In the genomic region with DNA sequence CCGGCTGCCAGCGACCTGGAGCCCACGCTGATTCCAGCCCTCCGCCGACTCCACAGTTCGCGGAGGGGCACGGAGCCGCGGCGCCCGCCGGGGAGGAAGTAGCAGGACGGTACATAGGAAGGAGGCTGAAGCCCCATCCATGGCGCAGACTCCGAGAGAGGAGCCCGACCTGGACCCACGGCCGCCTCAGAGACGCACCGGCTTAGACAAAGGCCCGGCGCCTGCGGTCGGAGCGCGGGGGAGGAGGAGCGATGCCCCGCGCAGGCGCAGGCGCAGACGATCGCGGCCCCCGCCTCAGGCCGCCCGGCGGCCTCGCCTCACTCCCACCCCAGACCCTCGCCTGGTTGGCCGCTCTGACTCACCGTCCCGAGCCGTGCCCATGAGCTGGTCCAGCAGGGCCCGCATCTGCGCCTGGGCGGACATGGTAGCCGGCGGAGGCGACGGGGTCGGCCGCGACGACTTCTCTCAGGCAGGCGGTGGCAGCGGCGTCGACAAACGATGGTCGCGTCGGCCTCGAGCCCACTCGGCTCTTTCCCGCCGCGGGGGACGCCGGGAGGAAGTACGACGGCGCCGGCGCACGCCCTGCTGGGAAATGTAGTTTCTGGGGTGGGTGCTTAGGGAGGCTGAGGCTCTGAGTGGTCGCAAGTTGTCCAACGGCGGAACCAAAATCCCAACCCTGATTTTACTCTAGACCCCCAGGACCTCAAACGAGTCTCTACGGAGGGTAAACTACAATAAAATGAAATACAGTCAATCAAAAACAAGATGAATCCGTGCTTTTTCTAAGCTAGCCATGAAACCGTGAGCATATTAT, we compare ENCODE assay signal across 1 cellular context.
TF ChIP-seq lines count a peak whose summit lies in the region.

A gene with protein sequence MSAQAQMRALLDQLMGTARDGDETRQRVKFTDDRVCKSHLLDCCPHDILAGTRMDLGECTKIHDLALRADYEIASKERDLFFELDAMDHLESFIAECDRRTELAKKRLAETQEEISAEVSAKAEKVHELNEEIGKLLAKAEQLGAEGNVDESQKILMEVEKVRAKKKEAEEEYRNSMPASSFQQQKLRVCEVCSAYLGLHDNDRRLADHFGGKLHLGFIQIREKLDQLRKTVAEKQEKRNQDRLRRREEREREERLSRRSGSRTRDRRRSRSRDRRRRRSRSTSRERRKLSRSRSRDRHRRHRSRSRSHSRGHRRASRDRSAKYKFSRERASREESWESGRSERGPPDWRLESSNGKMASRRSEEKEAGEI (minus strand): TSS at position 533 of the 814 bp plus-strand sequence. CDS start 110 bp downstream, at position 423.

TF ChIP-seq in IMR-90, 13 proteins besides CTCF, POLR2A, EP300 and RAD21 (continued from another document):
- TF ChIP-seq, protein P1, sequence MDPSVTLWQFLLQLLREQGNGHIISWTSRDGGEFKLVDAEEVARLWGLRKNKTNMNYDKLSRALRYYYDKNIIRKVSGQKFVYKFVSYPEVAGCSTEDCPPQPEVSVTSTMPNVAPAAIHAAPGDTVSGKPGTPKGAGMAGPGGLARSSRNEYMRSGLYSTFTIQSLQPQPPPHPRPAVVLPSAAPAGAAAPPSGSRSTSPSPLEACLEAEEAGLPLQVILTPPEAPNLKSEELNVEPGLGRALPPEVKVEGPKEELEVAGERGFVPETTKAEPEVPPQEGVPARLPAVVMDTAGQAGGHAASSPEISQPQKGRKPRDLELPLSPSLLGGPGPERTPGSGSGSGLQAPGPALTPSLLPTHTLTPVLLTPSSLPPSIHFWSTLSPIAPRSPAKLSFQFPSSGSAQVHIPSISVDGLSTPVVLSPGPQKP (IDR thresholded peaks at IDR 0.05; ENCODE audit: borderline replicate concordance, low read depth, low read length), result no peak
- TF ChIP-seq MAZ (IDR thresholded peaks at IDR 0.05; ENCODE audit: borderline replicate concordance, low read depth, low read length) (peak; percentile 88), FOS (IDR thresholded peaks at IDR 0.05; ENCODE audit: low read depth, low read length) (no peak), RCOR1 (IDR thresholded peaks at IDR 0.05; ENCODE audit: insufficient replicate concordance, low read length) (no peak), MAFK (IDR thresholded peaks at IDR 0.05; ENCODE audit: low read depth, low read length) (no peak), CEBPB (IDR thresholded peaks at IDR 0.05; ENCODE audit: low read depth, low read length) (no peak), RFX5 (IDR thresholded peaks at IDR 0.05; ENCODE audit: low read depth, low read length) (no peak), MXI1 (IDR thresholded peaks at IDR 0.05; ENCODE audit: borderline replicate concordance, low read depth, low read length) (peak; percentile 62; the same call in 1 of the 2 replicates), SMC3 (IDR thresholded peaks at IDR 0.05; ENCODE audit: low read depth, low read length) (no peak), CHD1 (IDR thresholded peaks at IDR 0.05; ENCODE audit: low read depth, low read length) (no peak), BHLHE40 (IDR thresholded peaks at IDR 0.05; ENCODE audit: low read depth, low read length) (no peak)
- TF ChIP-seq, protein P2, sequence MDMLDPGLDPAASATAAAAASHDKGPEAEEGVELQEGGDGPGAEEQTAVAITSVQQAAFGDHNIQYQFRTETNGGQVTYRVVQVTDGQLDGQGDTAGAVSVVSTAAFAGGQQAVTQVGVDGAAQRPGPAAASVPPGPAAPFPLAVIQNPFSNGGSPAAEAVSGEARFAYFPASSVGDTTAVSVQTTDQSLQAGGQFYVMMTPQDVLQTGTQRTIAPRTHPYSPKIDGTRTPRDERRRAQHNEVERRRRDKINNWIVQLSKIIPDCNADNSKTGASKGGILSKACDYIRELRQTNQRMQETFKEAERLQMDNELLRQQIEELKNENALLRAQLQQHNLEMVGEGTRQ (IDR thresholded peaks at IDR 0.05; ENCODE audit: low read depth, low read length), result 0 out of 2 replicates have a peak, but pooled peaks have one; percentile 27
TF ChIP-seq in IMR-90: peak in this region for 3.
